ENCODE assay signal across 8 cellular contexts in the genomic region with DNA sequence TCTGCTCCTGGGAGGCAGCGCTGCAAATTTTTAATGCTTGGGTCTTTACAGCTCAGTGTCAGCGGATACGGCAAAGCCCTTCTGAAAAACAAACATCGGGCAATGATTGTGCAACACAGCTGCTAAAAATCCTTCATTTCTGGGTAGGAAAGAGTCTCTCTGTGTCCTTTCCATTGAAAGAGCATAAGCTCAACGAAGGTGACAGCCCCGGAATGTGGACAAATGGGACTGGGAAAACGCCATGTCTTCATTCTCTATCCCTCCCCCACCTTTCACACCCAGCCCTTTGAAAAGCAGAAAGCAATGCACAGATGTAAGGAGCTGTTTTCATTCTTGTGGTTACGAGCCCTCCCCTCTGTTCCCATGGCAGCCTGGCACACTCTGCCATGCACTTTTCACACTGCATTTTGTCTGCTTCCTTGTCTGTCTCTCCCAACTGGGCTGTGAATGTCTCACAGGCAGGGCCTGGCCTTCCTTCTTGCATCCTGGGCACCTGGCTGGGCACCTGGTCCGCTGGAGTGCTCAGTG. TPM values are rescaled to one million over a fixed set of nuclear protein-coding genes. Genes with fewer than 3 reads are reported as not detected.
DNase-seq lines count a peak whose midpoint lies in the region; ATAC-seq and TF ChIP-seq lines count a peak whose summit lies in the region.
"Had no signal": no experiment of that assay in that cellular context is flagged by ENCODE, and none has a peak within 500 bp of the region (broad histone marks: within the 10 kb centered on the region; RNA-seq: fewer than 3 reads in every experiment).

No MANE protein-coding gene starts in this region.

- no peaks in the 10 kb centered on the region for H4K20me1 ChIP-seq in GM23248 (ENCODE audit: insufficient read depth)

- H3K79me2 ChIP-seq in GM23248 (ENCODE audit: insufficient read depth) (no peaks in the 10 kb centered on the region), parathyroid adenoma (no peaks in the 10 kb centered on the region)

- H2AFZ ChIP-seq in GM23248: peak overlapping the region; percentile 61; the same call in 1 of the 2 replicates
- peak overlapping the region; percentile 54 for H2AFZ ChIP-seq in parathyroid adenoma

- in situ Hi-C loops in GM23248 (cut with MboI): no loop called here

- no peak overlapping the region for H3K27ac ChIP-seq in GM23248
- H3K27ac ChIP-seq in cingulate gyrus (ENCODE audit: low read depth, low read length): peak overlapping the region; percentile 70
- no peak overlapping the region for H3K27ac ChIP-seq in parathyroid adenoma
- no peak overlapping the region for H3K27ac ChIP-seq in tibial nerve

- no peak overlapping the region for H3K9ac ChIP-seq in GM23248
- H3K9ac ChIP-seq in parathyroid adenoma: no peak overlapping the region

- H3K9me2 ChIP-seq in GM23248 (ENCODE audit: insufficient read depth): no peaks in the 10 kb centered on the region

- TF ChIP-seq POLR2A in tibial nerve (IDR thresholded peaks at IDR 0.05): no peak

- no peak for TF ChIP-seq EP300 in tibial nerve (IDR thresholded peaks at IDR 0.05)

- no peak for TF ChIP-seq CTCF in parathyroid adenoma (IDR thresholded peaks at IDR 0.05)
- no peak for TF ChIP-seq CTCF in tibial nerve (IDR thresholded peaks at IDR 0.05)

- H3F3A ChIP-seq in GM23248 (ENCODE audit: insufficient read depth): no peaks in the 10 kb centered on the region

- H3K4me2 ChIP-seq in GM23248 (ENCODE audit: unreplicated experiment): peak overlapping the region; percentile 56
- H3K4me2 ChIP-seq in parathyroid adenoma (ENCODE audit: low read length): no peak overlapping the region

- H3K4me1 ChIP-seq in GM23248 (ENCODE audit: insufficient read depth) (peaks cover 12% of the 10 kb centered on the region), parathyroid adenoma (peaks cover 24% of the 10 kb centered on the region), tibial nerve (peaks cover 0 to 13% (median 10%) of the 10 kb centered on the region in 4 donors)

- WGBS in GM23248 (ENCODE audit: low coverage in 1 of 2, low lambda C conversion rate in 2 of 2, missing lambda C conversion rate in 2 of 2), 2 experiments: 20 to 24% methylated on average over 9 of the region's 9 CpGs
- 40 to 42% methylated on average over 9 of the region's 9 CpGs for WGBS in tibial nerve, 2 donors

- DNase-seq in GM23248: peak; percentile 69
- DNase-seq in NCI-H2227 (lab: John Stamatoyannopoulos, UW; ENCODE audit: unreplicated experiment): peak; percentile 40
- no peak for DNase-seq in H7
- no peak for DNase-seq in tibial nerve (ENCODE audit: low spot score in 2 of 2)

- H3K4me3 ChIP-seq in GM23248: peak overlapping the region; percentile 46
- no peak overlapping the region for H3K4me3 ChIP-seq in parathyroid adenoma (ENCODE audit: low read depth, low read length)
- H3K4me3 ChIP-seq in H7 (ENCODE audit: insufficient read depth, low read depth, low read length): no peak overlapping the region
- H3K4me3 ChIP-seq in tibial nerve: no peak overlapping the region

- no peak for ATAC-seq in HG03460 (IDR thresholded peaks at IDR 0.05; ENCODE audit: unreplicated experiment)
- ATAC-seq: HCT116 had no signal

- H3K27me3 ChIP-seq in GM23248 (replicated peaks; ENCODE audit: insufficient read depth) (no peaks in the 10 kb centered on the region), parathyroid adenoma (ENCODE audit: control insufficient read depth, insufficient read depth, low read length) (no peaks in the 10 kb centered on the region), H7 (ENCODE audit: control insufficient read depth, insufficient read depth, low read length) (no peaks in the 10 kb centered on the region), tibial nerve (peaks cover 0 to 4% of the 10 kb centered on the region in 2 donors)

- H3K36me3 ChIP-seq in GM23248 (ENCODE audit: low read depth) (no peaks in the 10 kb centered on the region), parathyroid adenoma (ENCODE audit: control insufficient read depth, insufficient read depth, low read length) (no peaks in the 10 kb centered on the region), H7 (replicated peaks; ENCODE audit: control insufficient read depth, insufficient read depth, low read length) (no peaks in the 10 kb centered on the region), tibial nerve (peaks cover 0 to 16% (median 0%) of the 10 kb centered on the region in 3 donors)

- H3K9me3 ChIP-seq in GM23248 (ENCODE audit: low read depth) (no peaks in the 10 kb centered on the region), parathyroid adenoma (ENCODE audit: control insufficient read depth, low read length) (no peaks in the 10 kb centered on the region), tibial nerve (no peaks in the 10 kb centered on the region)

RNA-seq across cellular contexts. Expression of a gene that starts 16.1 kb away (rescaled TPM):
- 8.5 and 9.5 TPM in 2 replicates for total RNA-seq in GM23248 (2014; rRNA removed; shearing (Covaris generic))
- polyA plus RNA-seq in GM23248 (2016; fragmentation: Nextera tagmentation; extraction: Ambion mirVana): 10.0 and 10.4 TPM in 2 replicates
- 86.6 and 90.0 TPM in 2 replicates for total RNA-seq in H7 (2014; rRNA removed; shearing (Covaris generic))
- total RNA-seq in tibial nerve: 10 to 100 TPM in 1 of 4 donors, 1 to 10 TPM in 3; 3.9 to 15.3 (median 4.5) TPM

Comparison
In these comparisons a context has a peak if more than half of its experiments do, and no peak if none do; other contexts are left out.
1. DNase-seq: peak in GM23248 (single experiment) and NCI-H2227 (single experiment); none in H7 (single experiment) and tibial nerve (0 of 2).